In genomic region chr4:128809477-128810330, GRCh38 we compare ENCODE assay signal across 8 cellular contexts. TPM values are rescaled to one million over a fixed set of nuclear protein-coding genes. Genes with fewer than 3 reads are reported as not detected.
DNase-seq lines count a peak whose midpoint lies in the region; ATAC-seq and TF ChIP-seq lines count a peak whose summit lies in the region.

Gene JADE1, plus strand, starts transcription at chr4:128809700. Its CDS starts 22,059 bp downstream, at chr4:128831759.

- no peaks in the 10 kb centered on the region for H3K9me3 Mint-ChIP-seq in type B pancreatic cell

- H3K4me3 ChIP-seq in GM12875 (ENCODE audit: low read depth, low read length) (peak within 1 kb of the TSS; percentile 70), adipocyte (ENCODE audit: low read length) (peak within 1 kb of the TSS; percentile 99)

- peak within 1 kb of the TSS; percentile 97 for H3K27ac Mint-ChIP-seq in type B pancreatic cell

- peaks cover 16% of the 10 kb centered on the region for H3K4me1 ChIP-seq in adipocyte (ENCODE audit: control insufficient read depth, insufficient read depth, low read length)

- no peaks in the 10 kb centered on the region for H3K27me3 Mint-ChIP-seq in type B pancreatic cell

- H3K4me3 Mint-ChIP-seq in type B pancreatic cell: peak within 1 kb of the TSS; percentile 96

- intact Hi-C loops in cardiac septum (cut with DNase I): loop anchor here (1.0 to 5.0 kb wide), 8 partner anchors 49 to 522 kb away; partner anchors contain the start of genes PGRMC2 and SCLT1

- peak; percentile 63 for ATAC-seq in HG02798 (IDR thresholded peaks at IDR 0.05; ENCODE audit: poor library complexity, unreplicated experiment)

- H3K9ac ChIP-seq in adipocyte (ENCODE audit: low read length): peak within 1 kb of the TSS; percentile 100

- TF ChIP-seq CTCF in GM12875 (IDR thresholded peaks at IDR 0.05; ENCODE audit: borderline replicate concordance, insufficient read depth, low read depth, low read length) (peak; percentile 73), type B pancreatic cell (conservative IDR thresholded peaks at IDR 0.05) (peak; percentile 74)

- H3K36me3 ChIP-seq in adipocyte (ENCODE audit: control insufficient read depth, insufficient read depth, low read length, severe bottlenecking): no peaks in the 10 kb centered on the region

- DNase-seq in NCI-H1417 treated with DMSO at 0.1 percent for 48 hours (lab: John Stamatoyannopoulos, UW): peak; percentile 53
- peak; percentile 89 for DNase-seq in SW480 (ENCODE audit: low spot score)
- peak; percentile 95 for DNase-seq in adipocyte (ENCODE audit: low read depth)
- DNase-seq in cardiac septum (ENCODE audit: low spot score): peak; percentile 94
- peak; percentile 96 for DNase-seq in pons (ENCODE audit: low spot score)
- peak; percentile 92 for DNase-seq in type B pancreatic cell (ENCODE audit: extremely low spot score, unreplicated experiment)

- H3K9me3 ChIP-seq in adipocyte (ENCODE audit: control insufficient read depth, low read length): no peaks in the 10 kb centered on the region

- no peaks in the 10 kb centered on the region for H3K36me3 Mint-ChIP-seq in type B pancreatic cell

- no peaks in the 10 kb centered on the region for H3K27me3 ChIP-seq in adipocyte (replicated peaks; ENCODE audit: control insufficient read depth, insufficient read depth, low read length)

- H3K4me1 Mint-ChIP-seq in type B pancreatic cell (ENCODE audit: unreplicated experiment): peaks cover 13% of the 10 kb centered on the region

RNA-seq across cellular contexts. Expression of gene JADE1, which starts in this region (rescaled TPM):
- total RNA-seq in cardiac septum (23.0 TPM), type B pancreatic cell (ENCODE audit: low replicate concordance) (18.5 and 27.0 TPM in 2 replicates)

Comparison
In these comparisons a context has a peak if more than half of its experiments do, and no peak if none do; other contexts are left out.
1. Peak in every context shown above with its lines: DNase-seq, ATAC-seq and H3K4me3 ChIP-seq.